ENCODE assay signal across 13 cellular contexts in genomic region chr11:57214494-57214893, GRCh38. TPM values are rescaled to one million over a fixed set of nuclear protein-coding genes. Genes with fewer than 3 reads are reported as not detected.
DNase-seq lines count a peak whose midpoint lies in the region; ATAC-seq and TF ChIP-seq lines count a peak whose summit lies in the region.
"Had no signal": no experiment of that assay in that cellular context is flagged by ENCODE, and none has a peak within 500 bp of the region (broad histone marks: within the 10 kb centered on the region; RNA-seq: fewer than 3 reads in every experiment).

No MANE protein-coding gene starts in this region.

- H3K9ac ChIP-seq in SK-N-SH (no peak overlapping the region), neural progenitor cell (no peak overlapping the region)

- H3K36me3 ChIP-seq in SK-N-SH (replicated peaks in 1 of 2; ENCODE audit: control insufficient read depth in 1 of 2, insufficient read depth in 2 of 2, low read length in 1 of 2) (no peaks in the 10 kb centered on the region), neural progenitor cell (no peaks in the 10 kb centered on the region)

- H3K9me3 ChIP-seq in SK-N-SH (no peaks in the 10 kb centered on the region), neural progenitor cell (ENCODE audit: low read depth) (no peaks in the 10 kb centered on the region)

- POLR2A ChIA-PET in SK-N-SH (lab: Yijun Ruan, JAX) = no interaction called here

- peak overlapping the region; percentile 83 for H2AFZ ChIP-seq in SK-N-SH (ENCODE audit: low read depth)
- H2AFZ ChIP-seq in neural progenitor cell (replicated peaks) = no peak overlapping the region
- H2AFZ ChIP-seq: PC-9 had no signal

- DNase-seq in EH (ENCODE audit: low read depth) = peak; percentile 82
- DNase-seq in SK-N-SH = no peak
- DNase-seq in fibroblast of the aortic adventitia (ENCODE audit: low read depth) = peak; percentile 81
- DNase-seq in neural progenitor cell (ENCODE audit: low spot score) = no peak
- no peak for DNase-seq in stimulated activated CD4-positive, alpha-beta T cell treated with anti-CD3 and anti-CD28 coated beads, Interleukin-4, amount 100 ng/mL, for 1 hour
- no peak for DNase-seq in stimulated activated CD8-positive, alpha-beta memory T cell treated with anti-CD3 and anti-CD28 coated beads, Interleukin-4, amount 100 ng/mL, for 48 hours
- no peak for DNase-seq in NCI-H510A treated with DMSO at 0.1 percent for 48 hours (lab: John Stamatoyannopoulos, UW)
- DNase-seq in activated CD8-positive, alpha-beta memory T cell treated with anti-CD3 and anti-CD28 coated beads, Interleukin-2, amount 10 ng/mL, durations not matched to agents 7 days and 5 days = no peak
- DNase-seq: activated B cell treated with CpG ODN at 0.5 μM for 24 hours; activated naive CD4-positive, alpha-beta T cell; Calu3; NCI-H1417 treated with DMSO at 0.1 percent for 48 hours; PC-9 had no signal

- peaks cover 7% of the 10 kb centered on the region for H3K27me3 Mint-ChIP-seq in neural progenitor cell (ENCODE audit: insufficient read depth, low read depth)
- peaks cover 4% of the 10 kb centered on the region for H3K27me3 Mint-ChIP-seq in activated CD8-positive, alpha-beta memory T cell treated with anti-CD3 and anti-CD28 coated beads, Interleukin-2, amount 10 ng/mL, durations not matched to agents 7 days and 5 days

- H3K27ac Mint-ChIP-seq in neural progenitor cell = no peak overlapping the region
- no peak overlapping the region for H3K27ac Mint-ChIP-seq in activated CD8-positive, alpha-beta memory T cell treated with anti-CD3 and anti-CD28 coated beads, Interleukin-2, amount 10 ng/mL, durations not matched to agents 7 days and 5 days
- H3K27ac Mint-ChIP-seq: activated B cell treated with CpG ODN at 0.5 μM for 24 hours had no signal

- H3K27ac ChIP-seq in SK-N-SH (ENCODE audit: low read depth in 2 of 2, low read length in 1 of 2) (peak overlapping the region in 1 of 2 experiments; percentile 13; a peak in 1 of 4 replicates), neural progenitor cell (peak overlapping the region; percentile 87)
- H3K27ac ChIP-seq: PC-9 had no signal

- H3K4me1 ChIP-seq in SK-N-SH (ENCODE audit: control insufficient read depth in 1 of 2, insufficient read depth in 2 of 2, low read depth in 1 of 2, low read length in 1 of 2) (peaks cover 4 to 16% of the 10 kb centered on the region in 2 experiments; a peak in 2 of 4 replicates), neural progenitor cell (peaks cover 48% of the 10 kb centered on the region)

- H3K4me3 Mint-ChIP-seq in neural progenitor cell = no peak overlapping the region
- H3K4me3 Mint-ChIP-seq in activated CD8-positive, alpha-beta memory T cell treated with anti-CD3 and anti-CD28 coated beads, Interleukin-2, amount 10 ng/mL, durations not matched to agents 7 days and 5 days = no peak overlapping the region
- H3K4me3 Mint-ChIP-seq: activated B cell treated with CpG ODN at 0.5 μM for 24 hours had no signal

- H3K27me3 ChIP-seq in SK-N-SH (ENCODE audit: insufficient read depth) (no peaks in the 10 kb centered on the region), neural progenitor cell (no peaks in the 10 kb centered on the region)

- H3K4me1 Mint-ChIP-seq in neural progenitor cell = peaks cover 26% of the 10 kb centered on the region
- H3K4me1 Mint-ChIP-seq in activated CD8-positive, alpha-beta memory T cell treated with anti-CD3 and anti-CD28 coated beads, Interleukin-2, amount 10 ng/mL, durations not matched to agents 7 days and 5 days = no peaks in the 10 kb centered on the region
- H3K4me1 Mint-ChIP-seq: activated B cell treated with CpG ODN at 0.5 μM for 24 hours had no signal

- no peaks in the 10 kb centered on the region for H3K36me3 Mint-ChIP-seq in neural progenitor cell
- no peaks in the 10 kb centered on the region for H3K36me3 Mint-ChIP-seq in activated CD8-positive, alpha-beta memory T cell treated with anti-CD3 and anti-CD28 coated beads, Interleukin-2, amount 10 ng/mL, durations not matched to agents 7 days and 5 days

- no peak for TF ChIP-seq EP300 in SK-N-SH (IDR thresholded peaks at IDR 0.05; ENCODE audit: borderline replicate concordance in 1 of 2, low read depth in 1 of 2, low read length in 1 of 2)

- 25% methylated on average over 3 of the region's 3 CpGs for WGBS in SK-N-SH (ENCODE audit: low lambda C conversion rate)

- peaks cover 2% of the 10 kb centered on the region for H3K9me3 Mint-ChIP-seq in neural progenitor cell
- H3K9me3 Mint-ChIP-seq in activated CD8-positive, alpha-beta memory T cell treated with anti-CD3 and anti-CD28 coated beads, Interleukin-2, amount 10 ng/mL, durations not matched to agents 7 days and 5 days (ENCODE audit: low read depth) = no peaks in the 10 kb centered on the region
- H3K9me3 Mint-ChIP-seq: activated B cell treated with CpG ODN at 0.5 μM for 24 hours had no signal

- H3K4me3 ChIP-seq in SK-N-SH (ENCODE audit: low read depth in 2 of 2, low read length in 1 of 2) = no peak overlapping the region
- no peak overlapping the region for H3K4me3 ChIP-seq in fibroblast of the aortic adventitia (ENCODE audit: low read depth, low read length)
- H3K4me3 ChIP-seq in neural progenitor cell = no peak overlapping the region
- H3K4me3 ChIP-seq: PC-9 had no signal

- no peaks in the 10 kb centered on the region for H3F3A ChIP-seq in SK-N-SH (replicated peaks; ENCODE audit: insufficient read depth)
- H3F3A ChIP-seq in neural progenitor cell (ENCODE audit: low read depth) = peaks cover 35% of the 10 kb centered on the region

- no peak for ATAC-seq in activated CD8-positive, alpha-beta memory T cell treated with anti-CD3 and anti-CD28 coated beads, Interleukin-2, amount 10 ng/mL, durations not matched to agents 7 days and 5 days

- CTCF ChIA-PET in SK-N-SH (lab: Yijun Ruan, JAX) = no interaction called here
- CTCF ChIA-PET in activated CD8-positive, alpha-beta memory T cell treated with anti-CD3 and anti-CD28 coated beads, Interleukin-2, amount 10 ng/mL, durations not matched to agents 7 days and 5 days (lab: Charles Lee) = no interaction called here

- no peaks in the 10 kb centered on the region for H3K79me2 ChIP-seq in SK-N-SH (ENCODE audit: insufficient read depth)
- no peaks in the 10 kb centered on the region for H3K79me2 ChIP-seq in neural progenitor cell (ENCODE audit: low read depth)

- TF ChIP-seq CTCF in SK-N-SH (IDR thresholded peaks at IDR 0.05) = no peak
- TF ChIP-seq CTCF in fibroblast of the aortic adventitia (IDR thresholded peaks at IDR 0.05; ENCODE audit: insufficient read depth, low read length) = peak; percentile 33
- no peak for TF ChIP-seq CTCF in neural progenitor cell (IDR thresholded peaks at IDR 0.05)

- no peaks in the 10 kb centered on the region for H4K20me1 ChIP-seq in SK-N-SH (ENCODE audit: insufficient read depth)
- no peaks in the 10 kb centered on the region for H4K20me1 ChIP-seq in neural progenitor cell (ENCODE audit: low read depth)

- H3K4me2 ChIP-seq in SK-N-SH = peak overlapping the region; percentile 11; the same call in 1 of the 2 replicates
- H3K4me2 ChIP-seq in neural progenitor cell = peak overlapping the region; percentile 68
- H3K4me2 ChIP-seq: PC-9 had no signal

- H3K9me2 ChIP-seq in SK-N-SH = no peaks in the 10 kb centered on the region

- no peak for TF ChIP-seq RAD21 in SK-N-SH (IDR thresholded peaks at IDR 0.05; ENCODE audit: low read length)

TF ChIP-seq in SK-N-SH, 30 proteins besides CTCF, POLR2A, EP300 and RAD21:
- TF ChIP-seq FOSL2 (IDR thresholded peaks at IDR 0.05; ENCODE audit: borderline replicate concordance, low read depth) = peak; percentile 41; the same call in 1 of the 2 replicates
- no peak for TF ChIP-seq TAF1 (IDR thresholded peaks at IDR 0.05; ENCODE audit: borderline replicate concordance, low read depth, low read length)

RNA-seq across cellular contexts. Expression of gene APLNR, which starts 22.6 kb away (rescaled TPM):
- 0.03 and 0.15 TPM in 2 replicates for polyA plus RNA-seq in SK-N-SH (2012; rRNA removed)
- polyA plus RNA-seq in SK-N-SH (2012; cell fraction: cytosol; rRNA removed) = 0.08 and 0.22 TPM in 2 replicates
- 0.06 and 0.07 TPM in 2 replicates for polyA plus RNA-seq in SK-N-SH (2012; cell fraction: nucleus; rRNA removed)
- total RNA-seq in fibroblast of the aortic adventitia (ENCODE audit: low replicate concordance) (not detected in 2 replicates), neural progenitor cell (ENCODE audit: low replicate concordance) (1.6 and 1.8 TPM in 2 replicates)
- not detected for total RNA-seq in activated CD8-positive, alpha-beta memory T cell treated with anti-CD3 and anti-CD28 coated beads, Interleukin-2, amount 10 ng/mL, durations not matched to agents 7 days and 5 days
- total RNA-seq: activated B cell treated with CpG ODN at 0.5 μM for 24 hours, Calu3, PC-9 had no signal

RNA-seq across cellular contexts. Expression of gene LRRC55, which starts 32.7 kb away (rescaled TPM):
- polyA plus RNA-seq in SK-N-SH (2012; rRNA removed) = not detected in 2 replicates
- polyA plus RNA-seq in SK-N-SH (2012; cell fraction: cytosol; rRNA removed) = 0.01 TPM in 1 of 2 replicates, not detected in the other
- polyA plus RNA-seq in SK-N-SH (2012; cell fraction: nucleus; rRNA removed) = not detected in 2 replicates
- total RNA-seq in fibroblast of the aortic adventitia (ENCODE audit: low replicate concordance) (not detected in 2 replicates), neural progenitor cell (ENCODE audit: low replicate concordance) (1.4 and 2.2 TPM in 2 replicates)
- total RNA-seq in activated CD8-positive, alpha-beta memory T cell treated with anti-CD3 and anti-CD28 coated beads, Interleukin-2, amount 10 ng/mL, durations not matched to agents 7 days and 5 days = not detected
- total RNA-seq: activated B cell treated with CpG ODN at 0.5 μM for 24 hours, Calu3, PC-9 had no signal

Comparison
In these comparisons a context has a peak if more than half of its experiments do, and no peak if none do; other contexts are left out.
1. DNase-seq: peak in EH (single experiment) and fibroblast of the aortic adventitia (single experiment); none in SK-N-SH (single experiment), neural progenitor cell (single experiment), stimulated activated CD4-positive, alpha-beta T cell treated with anti-CD3 and anti-CD28 coated beads, Interleukin-4, amount 100 ng/mL, for 1 hour (single experiment), stimulated activated CD8-positive, alpha-beta memory T cell treated with anti-CD3 and anti-CD28 coated beads, Interleukin-4, amount 100 ng/mL, for 48 hours (single experiment), NCI-H510A treated with DMSO at 0.1 percent for 48 hours (single experiment) and activated CD8-positive, alpha-beta memory T cell treated with anti-CD3 and anti-CD28 coated beads, Interleukin-2, amount 10 ng/mL, durations not matched to agents 7 days and 5 days (single experiment).